1 cellular context compared by ENCODE assay signal in the genomic region with DNA sequence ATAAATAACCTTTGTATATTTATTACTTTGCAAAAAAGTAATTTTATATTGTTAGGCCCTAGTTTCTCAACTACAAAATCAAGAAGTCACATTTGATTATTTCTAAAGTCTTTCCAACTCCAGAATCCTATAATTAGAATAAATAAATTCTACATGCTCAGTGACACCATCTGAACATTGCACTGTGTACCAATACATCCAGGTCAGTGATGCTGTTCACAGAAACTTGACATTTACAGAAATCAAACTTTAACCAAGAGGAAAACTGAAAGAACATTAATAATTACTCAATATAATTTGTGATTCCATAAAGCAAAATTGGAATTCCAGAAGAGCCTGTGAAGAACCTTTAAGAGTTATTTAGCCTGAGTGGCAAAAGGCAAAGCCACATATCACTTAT.
TF ChIP-seq lines count a peak whose summit lies in the region.

No MANE protein-coding gene starts in this region.

TF ChIP-seq in HCT116, 20 proteins besides CTCF, POLR2A, EP300 and RAD21:
- TF ChIP-seq JUND (IDR thresholded peaks at IDR 0.05): no peak
- TF ChIP-seq, protein P1, sequence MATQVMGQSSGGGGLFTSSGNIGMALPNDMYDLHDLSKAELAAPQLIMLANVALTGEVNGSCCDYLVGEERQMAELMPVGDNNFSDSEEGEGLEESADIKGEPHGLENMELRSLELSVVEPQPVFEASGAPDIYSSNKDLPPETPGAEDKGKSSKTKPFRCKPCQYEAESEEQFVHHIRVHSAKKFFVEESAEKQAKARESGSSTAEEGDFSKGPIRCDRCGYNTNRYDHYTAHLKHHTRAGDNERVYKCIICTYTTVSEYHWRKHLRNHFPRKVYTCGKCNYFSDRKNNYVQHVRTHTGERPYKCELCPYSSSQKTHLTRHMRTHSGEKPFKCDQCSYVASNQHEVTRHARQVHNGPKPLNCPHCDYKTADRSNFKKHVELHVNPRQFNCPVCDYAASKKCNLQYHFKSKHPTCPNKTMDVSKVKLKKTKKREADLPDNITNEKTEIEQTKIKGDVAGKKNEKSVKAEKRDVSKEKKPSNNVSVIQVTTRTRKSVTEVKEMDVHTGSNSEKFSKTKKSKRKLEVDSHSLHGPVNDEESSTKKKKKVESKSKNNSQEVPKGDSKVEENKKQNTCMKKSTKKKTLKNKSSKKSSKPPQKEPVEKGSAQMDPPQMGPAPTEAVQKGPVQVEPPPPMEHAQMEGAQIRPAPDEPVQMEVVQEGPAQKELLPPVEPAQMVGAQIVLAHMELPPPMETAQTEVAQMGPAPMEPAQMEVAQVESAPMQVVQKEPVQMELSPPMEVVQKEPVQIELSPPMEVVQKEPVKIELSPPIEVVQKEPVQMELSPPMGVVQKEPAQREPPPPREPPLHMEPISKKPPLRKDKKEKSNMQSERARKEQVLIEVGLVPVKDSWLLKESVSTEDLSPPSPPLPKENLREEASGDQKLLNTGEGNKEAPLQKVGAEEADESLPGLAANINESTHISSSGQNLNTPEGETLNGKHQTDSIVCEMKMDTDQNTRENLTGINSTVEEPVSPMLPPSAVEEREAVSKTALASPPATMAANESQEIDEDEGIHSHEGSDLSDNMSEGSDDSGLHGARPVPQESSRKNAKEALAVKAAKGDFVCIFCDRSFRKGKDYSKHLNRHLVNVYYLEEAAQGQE (IDR thresholded peaks at IDR 0.05; ENCODE audit: low read depth): no peak
- TF ChIP-seq, protein P2, sequence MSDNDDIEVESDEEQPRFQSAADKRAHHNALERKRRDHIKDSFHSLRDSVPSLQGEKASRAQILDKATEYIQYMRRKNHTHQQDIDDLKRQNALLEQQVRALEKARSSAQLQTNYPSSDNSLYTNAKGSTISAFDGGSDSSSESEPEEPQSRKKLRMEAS (IDR thresholded peaks at IDR 0.05): no peak
- TF ChIP-seq EZH2 (IDR thresholded peaks at IDR 0.05): no peak
- no peak for TF ChIP-seq EGR1 (IDR thresholded peaks at IDR 0.05; ENCODE audit: low read depth)
- TF ChIP-seq ZFX (IDR thresholded peaks at IDR 0.05): no peak
